In the genomic region with DNA sequence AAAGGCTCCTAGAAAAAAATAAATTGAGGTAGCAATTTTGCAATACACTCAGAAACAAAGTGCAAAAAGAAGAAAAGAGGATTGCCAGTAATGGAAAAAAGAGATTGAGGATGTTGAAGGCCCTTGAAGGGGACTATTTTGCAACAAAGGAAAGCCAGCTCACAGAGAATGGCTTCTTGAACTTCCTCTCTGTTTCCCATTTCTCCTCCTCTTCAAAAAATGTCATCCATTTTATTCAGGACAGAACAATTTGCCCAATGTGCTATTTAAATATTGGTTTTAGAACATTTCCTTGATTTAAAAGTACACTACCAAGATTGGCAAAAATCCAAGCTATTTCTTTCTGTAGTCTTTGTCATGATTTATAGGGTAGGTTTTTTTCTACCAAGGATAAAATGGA, we compare ENCODE assay signal across 28 cellular contexts.
DNase-seq lines count a peak whose midpoint lies in the region; ATAC-seq and TF ChIP-seq lines count a peak whose summit lies in the region.
"Had no signal": no experiment of that assay in that cellular context is flagged by ENCODE, and none has a peak within 500 bp of the region (broad histone marks: within the 10 kb centered on the region; RNA-seq: fewer than 3 reads in every experiment).

No MANE protein-coding gene starts in this region.

- peaks cover 4% of the 10 kb centered on the region for H3K36me3 Mint-ChIP-seq in chondrocyte (ENCODE audit: low read depth)
- no peaks in the 10 kb centered on the region for H3K36me3 Mint-ChIP-seq in WTC11
- H3K36me3 Mint-ChIP-seq: brain; CD8-positive, alpha-beta T cell; stimulated activated naive B cell treated with anti-CD40 and anti-IgM and Interleukin-4, amounts not matched to agents 10 μg/mL and 1 μg/mL and 100 μg/mL, for 72 hours had no signal

- H3K4me1 ChIP-seq in neuron (ENCODE audit: insufficient read depth, low read length), result peaks cover 14% of the 10 kb centered on the region
- H3K4me1 ChIP-seq: foreskin keratinocyte had no signal

- H2AFZ ChIP-seq in neuron (ENCODE audit: low read depth, low read length), result peak overlapping the region; percentile 55

- H3K9me3 ChIP-seq in neuron (ENCODE audit: low read length), result no peaks in the 10 kb centered on the region
- H3K9me3 ChIP-seq: heart right ventricle, sigmoid colon had no signal

- no peaks in the 10 kb centered on the region for H3K36me3 ChIP-seq in neuron (ENCODE audit: insufficient read depth, low read length)
- H3K36me3 ChIP-seq: heart right ventricle, sigmoid colon had no signal

- H3K4me3 Mint-ChIP-seq in chondrocyte (ENCODE audit: unreplicated experiment) (no peak overlapping the region), WTC11 (no peak overlapping the region)
- H3K4me3 Mint-ChIP-seq: activated naive CD8-positive, alpha-beta T cell treated with anti-CD3 and anti-CD28 coated beads, Interleukin-2, amount 50 U/mL, for 24 hours; brain; CD8-positive, alpha-beta T cell; stimulated activated naive B cell treated with anti-CD40 and anti-IgM and Interleukin-4, amounts not matched to agents 10 μg/mL and 1 μg/mL and 100 μg/mL, for 72 hours; T-helper 17 cell had no signal

- H3K27ac Mint-ChIP-seq in chondrocyte (ENCODE audit: unreplicated experiment) (peak overlapping the region; percentile 63), WTC11 (no peak overlapping the region)
- H3K27ac Mint-ChIP-seq: activated naive CD8-positive, alpha-beta T cell treated with anti-CD3 and anti-CD28 coated beads, Interleukin-2, amount 50 U/mL, for 24 hours; brain; CD8-positive, alpha-beta T cell; progenitor cell of endocrine pancreas; stimulated activated naive B cell treated with anti-CD40 and anti-IgM and Interleukin-4, amounts not matched to agents 10 μg/mL and 1 μg/mL and 100 μg/mL, for 72 hours; T-helper 17 cell had no signal

- peaks cover 17% of the 10 kb centered on the region for H3K4me1 Mint-ChIP-seq in chondrocyte (ENCODE audit: low read depth)
- peaks cover 32% of the 10 kb centered on the region for H3K4me1 Mint-ChIP-seq in WTC11
- H3K4me1 Mint-ChIP-seq: activated naive CD8-positive, alpha-beta T cell treated with anti-CD3 and anti-CD28 coated beads, Interleukin-2, amount 50 U/mL, for 24 hours; stimulated activated naive B cell treated with anti-CD40 and anti-IgM and Interleukin-4, amounts not matched to agents 10 μg/mL and 1 μg/mL and 100 μg/mL, for 72 hours; T-helper 17 cell had no signal

- ATAC-seq in WTC11 (no peak), GM18517 (IDR thresholded peaks at IDR 0.05; ENCODE audit: unreplicated experiment) (no peak)
- ATAC-seq: activated naive CD8-positive, alpha-beta T cell treated with anti-CD3 and anti-CD28 coated beads, Interleukin-2, amount 50 U/mL, for 24 hours; CD8-positive, alpha-beta T cell; foreskin keratinocyte; heart right ventricle; left cardiac atrium; stimulated activated naive B cell treated with anti-CD40 and anti-IgM and Interleukin-4, amounts not matched to agents 10 μg/mL and 1 μg/mL and 100 μg/mL, for 72 hours; T-helper 17 cell had no signal

- no peak overlapping the region for H3K4me3 ChIP-seq in neuron (ENCODE audit: low read length)
- H3K4me3 ChIP-seq: heart right ventricle, sigmoid colon, SK-N-MC had no signal

- H3K27me3 ChIP-seq in neuron (ENCODE audit: insufficient read depth, low read length), result no peaks in the 10 kb centered on the region
- H3K27me3 ChIP-seq: heart right ventricle, sigmoid colon had no signal

- TF ChIP-seq CTCF in chondrocyte (IDR thresholded peaks at IDR 0.05), result no peak
- no peak for TF ChIP-seq CTCF in WTC11 (IDR thresholded peaks at IDR 0.05)

- CTCF ChIA-PET in WTC11 (lab: Charles Lee), result interaction anchor here (0.6 to 1.2 kb wide), 2 partner anchors 59 to 144 kb away, joined by 3 to 4 read pairs; no protein-coding TSS in a partner anchor

- H3K9me3 Mint-ChIP-seq in chondrocyte (ENCODE audit: low read depth) (peaks cover 8% of the 10 kb centered on the region), WTC11 (peaks cover 6% of the 10 kb centered on the region)
- H3K9me3 Mint-ChIP-seq: stimulated activated naive B cell treated with anti-CD40 and anti-IgM and Interleukin-4, amounts not matched to agents 10 μg/mL and 1 μg/mL and 100 μg/mL, for 72 hours had no signal

- POLR2A ChIA-PET in WTC11 (lab: Charles Lee), result interaction anchor here (0.7 kb wide), 1 partner anchor 1452 kb away, joined by 3 read pairs; no protein-coding TSS in a partner anchor

- peak; percentile 14 for DNase-seq in CD1c-positive myeloid dendritic cell (ENCODE audit: extremely low spot score)
- DNase-seq in NOMO-1 (lab: John Stamatoyannopoulos, UW; ENCODE audit: unreplicated experiment in 2 of 2), result peak; percentile 12 to 49
- DNase-seq in chondrocyte (ENCODE audit: low spot score), result no peak
- no peak for DNase-seq in UCSD-AML1 (lab: John Stamatoyannopoulos, UW; ENCODE audit: unreplicated experiment)
- DNase-seq in WTC11 (ENCODE audit: low spot score), result no peak
- DNase-seq: activated CD4-positive, alpha-beta T cell treated with anti-CD3 and anti-CD28 coated beads for 4 hours; activated naive CD8-positive, alpha-beta T cell treated with anti-CD3 and anti-CD28 coated beads, Interleukin-2, amount 50 U/mL, for 24 hours; activated T-cell treated with anti-CD3 and anti-CD28 coated beads, Interleukin-2, amount 50 U/mL, for 1 hour; CD8-positive, alpha-beta T cell; effector CD4-positive, alpha-beta T cell; erythroblast; foreskin keratinocyte; heart right ventricle; left cardiac atrium; mesendoderm; NCI-H1417; NCI-H2029 treated with DMSO at 0.1 percent for 48 hours; NCI-H226; NCI-H774; RPMI8226; sigmoid colon; stimulated activated naive B cell treated with anti-CD40 and anti-IgM and Interleukin-4, amounts not matched to agents 10 μg/mL and 1 μg/mL and 100 μg/mL, for 72 hours; T-helper 17 cell had no signal

- no peaks in the 10 kb centered on the region for H3K27me3 Mint-ChIP-seq in chondrocyte (ENCODE audit: low read depth)
- H3K27me3 Mint-ChIP-seq in WTC11 (ENCODE audit: low read depth), result no peaks in the 10 kb centered on the region
- H3K27me3 Mint-ChIP-seq: activated naive CD8-positive, alpha-beta T cell treated with anti-CD3 and anti-CD28 coated beads, Interleukin-2, amount 50 U/mL, for 24 hours; brain; progenitor cell of endocrine pancreas; T-helper 17 cell had no signal

TF ChIP-seq in WTC11, 78 proteins besides CTCF, POLR2A, EP300 and RAD21 (continues in another document):
- no peak for TF ChIP-seq ZNF396 (CRISPR knock-in tag; IDR thresholded peaks at IDR 0.05; ENCODE audit: borderline replicate concordance)
- TF ChIP-seq CBFB (CRISPR knock-in tag; IDR thresholded peaks at IDR 0.05; ENCODE audit: low read depth), result no peak
- no peak for TF ChIP-seq SP1 (CRISPR knock-in tag; conservative IDR thresholded peaks at IDR 0.05)
- TF ChIP-seq FOXK1 (CRISPR knock-in tag; IDR thresholded peaks at IDR 0.05), result no peak
- TF ChIP-seq, protein P1, sequence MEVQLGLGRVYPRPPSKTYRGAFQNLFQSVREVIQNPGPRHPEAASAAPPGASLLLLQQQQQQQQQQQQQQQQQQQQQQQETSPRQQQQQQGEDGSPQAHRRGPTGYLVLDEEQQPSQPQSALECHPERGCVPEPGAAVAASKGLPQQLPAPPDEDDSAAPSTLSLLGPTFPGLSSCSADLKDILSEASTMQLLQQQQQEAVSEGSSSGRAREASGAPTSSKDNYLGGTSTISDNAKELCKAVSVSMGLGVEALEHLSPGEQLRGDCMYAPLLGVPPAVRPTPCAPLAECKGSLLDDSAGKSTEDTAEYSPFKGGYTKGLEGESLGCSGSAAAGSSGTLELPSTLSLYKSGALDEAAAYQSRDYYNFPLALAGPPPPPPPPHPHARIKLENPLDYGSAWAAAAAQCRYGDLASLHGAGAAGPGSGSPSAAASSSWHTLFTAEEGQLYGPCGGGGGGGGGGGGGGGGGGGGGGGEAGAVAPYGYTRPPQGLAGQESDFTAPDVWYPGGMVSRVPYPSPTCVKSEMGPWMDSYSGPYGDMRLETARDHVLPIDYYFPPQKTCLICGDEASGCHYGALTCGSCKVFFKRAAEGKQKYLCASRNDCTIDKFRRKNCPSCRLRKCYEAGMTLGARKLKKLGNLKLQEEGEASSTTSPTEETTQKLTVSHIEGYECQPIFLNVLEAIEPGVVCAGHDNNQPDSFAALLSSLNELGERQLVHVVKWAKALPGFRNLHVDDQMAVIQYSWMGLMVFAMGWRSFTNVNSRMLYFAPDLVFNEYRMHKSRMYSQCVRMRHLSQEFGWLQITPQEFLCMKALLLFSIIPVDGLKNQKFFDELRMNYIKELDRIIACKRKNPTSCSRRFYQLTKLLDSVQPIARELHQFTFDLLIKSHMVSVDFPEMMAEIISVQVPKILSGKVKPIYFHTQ (CRISPR knock-in tag; IDR thresholded peaks at IDR 0.05), result no peak
- TF ChIP-seq OVOL2 (CRISPR knock-in tag; IDR thresholded peaks at IDR 0.05; ENCODE audit: borderline replicate concordance), result no peak
- TF ChIP-seq ETV6 (CRISPR knock-in tag; IDR thresholded peaks at IDR 0.05), result no peak
- TF ChIP-seq ZNF671 (CRISPR knock-in tag; IDR thresholded peaks at IDR 0.05), result no peak
- TF ChIP-seq ZBTB21 (CRISPR knock-in tag; IDR thresholded peaks at IDR 0.05; ENCODE audit: borderline replicate concordance), result no peak
- no peak for TF ChIP-seq HMGA2 (CRISPR knock-in tag; IDR thresholded peaks at IDR 0.05)
- no peak for TF ChIP-seq NR1H2 (CRISPR knock-in tag; IDR thresholded peaks at IDR 0.05)
- TF ChIP-seq ZNF263 (CRISPR knock-in tag; IDR thresholded peaks at IDR 0.05; ENCODE audit: low read depth), result no peak
- TF ChIP-seq, protein P2, sequence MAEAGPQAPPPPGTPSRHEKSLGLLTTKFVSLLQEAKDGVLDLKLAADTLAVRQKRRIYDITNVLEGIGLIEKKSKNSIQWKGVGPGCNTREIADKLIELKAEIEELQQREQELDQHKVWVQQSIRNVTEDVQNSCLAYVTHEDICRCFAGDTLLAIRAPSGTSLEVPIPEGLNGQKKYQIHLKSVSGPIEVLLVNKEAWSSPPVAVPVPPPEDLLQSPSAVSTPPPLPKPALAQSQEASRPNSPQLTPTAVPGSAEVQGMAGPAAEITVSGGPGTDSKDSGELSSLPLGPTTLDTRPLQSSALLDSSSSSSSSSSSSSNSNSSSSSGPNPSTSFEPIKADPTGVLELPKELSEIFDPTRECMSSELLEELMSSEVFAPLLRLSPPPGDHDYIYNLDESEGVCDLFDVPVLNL (CRISPR knock-in tag; IDR thresholded peaks at IDR 0.05; ENCODE audit: borderline replicate concordance, low read depth), result no peak
- TF ChIP-seq ZNF138 (CRISPR knock-in tag; conservative IDR thresholded peaks at IDR 0.05), result no peak
- TF ChIP-seq, protein P3, sequence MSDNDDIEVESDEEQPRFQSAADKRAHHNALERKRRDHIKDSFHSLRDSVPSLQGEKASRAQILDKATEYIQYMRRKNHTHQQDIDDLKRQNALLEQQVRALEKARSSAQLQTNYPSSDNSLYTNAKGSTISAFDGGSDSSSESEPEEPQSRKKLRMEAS (CRISPR knock-in tag; IDR thresholded peaks at IDR 0.05), result no peak
- no peak for TF ChIP-seq ZNF423 (CRISPR knock-in tag; IDR thresholded peaks at IDR 0.05)
- no peak for TF ChIP-seq GTF2I (CRISPR knock-in tag; conservative IDR thresholded peaks at IDR 0.05)

Comparison
In these comparisons a context has a peak if more than half of its experiments do, and no peak if none do; other contexts are left out.
1. DNase-seq: peak in CD1c-positive myeloid dendritic cell (single experiment) and NOMO-1 (2 of 2); none in chondrocyte (single experiment), UCSD-AML1 (single experiment) and WTC11 (single experiment).